ENCODE assay signal across 9 cellular contexts in genomic region chr5:109413463-109413862, GRCh38. TPM values are rescaled to one million over a fixed set of nuclear protein-coding genes. Genes with fewer than 3 reads are reported as not detected.
DNase-seq lines count a peak whose midpoint lies in the region; ATAC-seq and TF ChIP-seq lines count a peak whose summit lies in the region.
"Had no signal": no experiment of that assay in that cellular context is flagged by ENCODE, and none has a peak within 500 bp of the region (broad histone marks: within the 10 kb centered on the region; RNA-seq: fewer than 3 reads in every experiment).

No MANE protein-coding gene starts in this region.

- H3K27ac ChIP-seq in tibial artery: peak overlapping the region; percentile 97 to 100

- H3K4me1 ChIP-seq in tibial artery: peaks cover 0 to 29% (median 21%) of the 10 kb centered on the region in 4 donors

- no peaks in the 10 kb centered on the region for H3K27me3 ChIP-seq in tibial artery

- DNase-seq in Right ventricle myocardium superior: peak; percentile 49
- DNase-seq in cardiac septum (ENCODE audit: low spot score): no peak
- peak; percentile 93 for DNase-seq in astrocyte of the spinal cord (ENCODE audit: low read depth, low spot score)
- DNase-seq in kidney glomerular epithelial cell (lab: John Stamatoyannopoulos, UW): peak; percentile 22
- DNase-seq in tibial artery: no peak
- DNase-seq in cortex of kidney (lab: John Stamatoyannopoulos, UW): no peak
- no peak for DNase-seq in NCI-H510A (lab: John Stamatoyannopoulos, UW)
- DNase-seq: activated T-cell treated with anti-CD3 and anti-CD28 coated beads, Interleukin-2, amount 50 U/mL, for 1 hour had no signal

- in situ Hi-C loops in astrocyte of the spinal cord (cut with HindIII; ENCODE audit: low sequenced_read_pairs): no loop called here

- H3K4me3 ChIP-seq in astrocyte of the spinal cord (ENCODE audit: low read depth, low read length): no peak overlapping the region
- H3K4me3 ChIP-seq in tibial artery: no peak overlapping the region

- intact Hi-C loops in Right ventricle myocardium superior (cut with DNase I) (no loop called here), cardiac septum (cut with DNase I) (loop anchor here (5.0 kb wide), 2 partner anchors 686 to 1031 kb away; partner anchors contain the start of gene FBXL17), tibial artery (cut with DNase I; ENCODE audit: low total_unique reads) (no loop called here)

- ATAC-seq in Right ventricle myocardium superior (ENCODE audit: poor library complexity): no peak
- ATAC-seq in HG03095 (IDR thresholded peaks at IDR 0.05; ENCODE audit: unreplicated experiment): no peak

- no peaks in the 10 kb centered on the region for H3K36me3 ChIP-seq in tibial artery

- H3K9me3 ChIP-seq in tibial artery: peaks cover 0 to 3% (median 0%) of the 10 kb centered on the region in 3 donors

- TF ChIP-seq CTCF in astrocyte of the spinal cord (IDR thresholded peaks at IDR 0.05; ENCODE audit: low read depth, low read length): no peak
- TF ChIP-seq CTCF in tibial artery (IDR thresholded peaks at IDR 0.05): no peak

RNA-seq across cellular contexts. Expression of gene PJA2, which starts 3.7 kb away (rescaled TPM):
- total RNA-seq in Right ventricle myocardium superior: 70.5 TPM
- 98.2 TPM for total RNA-seq in cardiac septum

Comparison
In these comparisons a context has a peak if more than half of its experiments do, and no peak if none do; other contexts are left out.
1. DNase-seq: peak in Right ventricle myocardium superior (single experiment), astrocyte of the spinal cord (single experiment) and kidney glomerular epithelial cell (single experiment); none in cardiac septum (single experiment), tibial artery (0 of 2), cortex of kidney (single experiment) and NCI-H510A (single experiment).